Comparison of ENCODE assay signal across 8 cellular contexts in the genomic region with DNA sequence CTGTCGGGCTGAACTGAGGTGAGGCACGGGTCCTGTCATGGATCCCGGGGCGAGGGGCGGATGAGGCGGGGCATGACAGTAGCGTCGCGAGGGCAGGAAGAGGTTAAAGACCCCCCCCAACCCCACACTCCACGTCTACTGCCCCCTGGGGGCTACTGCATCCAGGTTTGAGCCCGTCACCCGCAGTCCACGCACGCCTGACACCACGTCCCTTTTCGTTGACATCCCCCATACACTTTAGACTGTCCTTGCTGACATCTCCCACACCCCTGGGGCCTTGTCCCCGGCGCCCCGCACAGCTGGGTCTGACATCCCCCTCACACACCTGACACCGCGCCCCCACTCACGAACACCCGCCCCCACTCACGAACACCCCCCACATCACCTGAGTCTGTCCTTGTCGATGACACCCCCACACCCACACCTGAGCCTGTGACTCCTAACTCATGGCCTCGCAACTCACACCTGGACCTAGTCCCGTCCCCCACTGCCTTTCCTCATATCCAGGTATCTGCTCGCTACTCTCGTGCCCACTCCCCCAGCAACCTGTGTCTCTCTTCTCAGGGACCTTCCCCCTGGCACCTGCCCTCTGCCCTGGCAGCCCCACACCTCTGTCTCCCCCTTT. TPM values are rescaled to one million over a fixed set of nuclear protein-coding genes. Genes with fewer than 3 reads are reported as not detected.
DNase-seq lines count a peak whose midpoint lies in the region; ATAC-seq and TF ChIP-seq lines count a peak whose summit lies in the region.

No MANE protein-coding gene starts in this region.

- CTCF ChIA-PET in CD8-positive, alpha-beta memory T cell (lab: Charles Lee): interaction anchor here (1.3 to 1.7 kb wide), 4 partner anchors 10 to 12 kb away, joined by 3 to 8 read pairs (median 4); no protein-coding TSS in a partner anchor

- H3K4me3 Mint-ChIP-seq in CD8-positive, alpha-beta memory T cell: peak overlapping the region; percentile 84 to 97 (median 92)
- H3K4me3 Mint-ChIP-seq in GM23338: peak overlapping the region; percentile 72

- H3K9me2 ChIP-seq in GM23338 (ENCODE audit: insufficient read depth): no peaks in the 10 kb centered on the region

- ATAC-seq in GM23338 (no peak), GM19455 (IDR thresholded peaks at IDR 0.05; ENCODE audit: unreplicated experiment) (no peak)

- DNase-seq in CD8-positive, alpha-beta memory T cell: no peak
- DNase-seq in GM23338 (ENCODE audit: low spot score): no peak
- peak; percentile 57 to 63 for DNase-seq in SW 1271 (lab: John Stamatoyannopoulos, UW)
- no peak for DNase-seq in NCI-H1436 (lab: John Stamatoyannopoulos, UW)
- DNase-seq in DMS 273 treated with DMSO at 0.1 percent for 48 hours (lab: John Stamatoyannopoulos, UW): no peak

- no peak overlapping the region for H3K9ac ChIP-seq in parathyroid adenoma

- peaks cover 35 to 52% (median 47%) of the 10 kb centered on the region in 3 donors for H3K4me1 Mint-ChIP-seq in CD8-positive, alpha-beta memory T cell
- H3K4me1 Mint-ChIP-seq in GM23338: peaks cover 20% of the 10 kb centered on the region; the same call in 2 of the 3 replicates

- H3K4me3 ChIP-seq in CD8-positive, alpha-beta memory T cell (ENCODE audit: low read length): peak overlapping the region; percentile 81
- H3K4me3 ChIP-seq in GM23338 (peak overlapping the region; percentile 55), esophagus (ENCODE audit: low read depth in 1 of 2, low read length in 2 of 2) (peak overlapping the region; percentile 66 to 70), parathyroid adenoma (ENCODE audit: low read depth, low read length) (peak overlapping the region; percentile 62)

- H3K4me1 ChIP-seq in CD8-positive, alpha-beta memory T cell (ENCODE audit: insufficient read depth, low read length): peaks cover 27% of the 10 kb centered on the region
- H3K4me1 ChIP-seq in GM23338 (ENCODE audit: insufficient read depth) (peaks cover 11% of the 10 kb centered on the region), esophagus (ENCODE audit: control insufficient read depth in 2 of 2, insufficient read depth in 2 of 2, low read length in 1 of 2) (peaks cover 6% of the 10 kb centered on the region in 2 donors), parathyroid adenoma (peaks cover 8% of the 10 kb centered on the region)

- H3K9me3 ChIP-seq in CD8-positive, alpha-beta memory T cell (ENCODE audit: low read length): no peaks in the 10 kb centered on the region
- H3K9me3 ChIP-seq in esophagus (ENCODE audit: control insufficient read depth in 2 of 2, insufficient read depth in 1 of 2, low read depth in 1 of 2, low read length in 1 of 2) (no peaks in the 10 kb centered on the region), parathyroid adenoma (ENCODE audit: control insufficient read depth, low read length) (no peaks in the 10 kb centered on the region)

- H3K27ac Mint-ChIP-seq in CD8-positive, alpha-beta memory T cell: peak overlapping the region; percentile 31 to 98 (median 88)
- no peak overlapping the region for H3K27ac Mint-ChIP-seq in GM23338

- H2AFZ ChIP-seq in GM23338 (no peak overlapping the region), parathyroid adenoma (peak overlapping the region; percentile 55)

- no peaks in the 10 kb centered on the region for H3K36me3 ChIP-seq in CD8-positive, alpha-beta memory T cell (ENCODE audit: insufficient read depth, low read length)
- no peaks in the 10 kb centered on the region for H3K36me3 ChIP-seq in GM23338 (ENCODE audit: insufficient read depth)
- peaks cover 0 to 3% of the 10 kb centered on the region in 2 donors for H3K36me3 ChIP-seq in esophagus (ENCODE audit: control insufficient read depth in 2 of 2, insufficient read depth in 2 of 2, low read length in 1 of 2)
- H3K36me3 ChIP-seq in parathyroid adenoma (ENCODE audit: control insufficient read depth, insufficient read depth, low read length): no peaks in the 10 kb centered on the region

- POLR2A ChIA-PET in CD8-positive, alpha-beta memory T cell (lab: Charles Lee): interaction anchor here (1.0 kb wide), 1 partner anchor 139 kb away, joined by 4 read pairs; a partner anchor contains a TSS

- H3K27me3 ChIP-seq in CD8-positive, alpha-beta memory T cell (ENCODE audit: insufficient read depth, low read length, poor library complexity, severe bottlenecking): no peaks in the 10 kb centered on the region
- H3K27me3 ChIP-seq in GM23338 (ENCODE audit: insufficient read depth) (peaks cover 48% of the 10 kb centered on the region), esophagus (ENCODE audit: control insufficient read depth in 1 of 2, insufficient read depth in 2 of 2, low read length in 2 of 2) (no peaks in the 10 kb centered on the region), parathyroid adenoma (ENCODE audit: control insufficient read depth, insufficient read depth, low read length) (no peaks in the 10 kb centered on the region)

- peaks cover 0 to 2% (median 0%) of the 10 kb centered on the region in 5 donors for H3K9me3 Mint-ChIP-seq in CD8-positive, alpha-beta memory T cell
- H3K9me3 Mint-ChIP-seq in GM23338: no peaks in the 10 kb centered on the region

- H3F3A ChIP-seq in GM23338 (replicated peaks; ENCODE audit: low read depth): peaks cover 16% of the 10 kb centered on the region

- no peaks in the 10 kb centered on the region for H3K79me2 ChIP-seq in GM23338 (replicated peaks; ENCODE audit: insufficient read depth)
- H3K79me2 ChIP-seq in parathyroid adenoma: no peaks in the 10 kb centered on the region

- H3K4me2 ChIP-seq in GM23338: peak overlapping the region; percentile 80
- peak overlapping the region; percentile 67 for H3K4me2 ChIP-seq in parathyroid adenoma (ENCODE audit: low read length)

- H4K20me1 ChIP-seq in GM23338 (replicated peaks; ENCODE audit: insufficient read depth): peaks cover 5% of the 10 kb centered on the region

- peak overlapping the region; percentile 74 for H3K27ac ChIP-seq in CD8-positive, alpha-beta memory T cell (ENCODE audit: low read depth, low read length)
- no peak overlapping the region for H3K27ac ChIP-seq in GM23338 (ENCODE audit: low read depth)
- H3K27ac ChIP-seq in esophagus (ENCODE audit: low read depth in 2 of 2, low read length in 1 of 2): peak overlapping the region; percentile 68 to 82
- H3K27ac ChIP-seq in parathyroid adenoma: no peak overlapping the region

- TF ChIP-seq CTCF in GM23338 (conservative IDR thresholded peaks at IDR 0.05; ENCODE audit: low read depth in 2 of 2): peak in 1 of 2 experiments; percentile 15; a peak in 1 of 4 replicates
- no peak for TF ChIP-seq CTCF in parathyroid adenoma (IDR thresholded peaks at IDR 0.05)

- H3K36me3 Mint-ChIP-seq in CD8-positive, alpha-beta memory T cell: peaks cover 0 to 9% (median 0%) of the 10 kb centered on the region in 3 donors
- peaks cover 3% of the 10 kb centered on the region; the same call in 2 of the 3 replicates for H3K36me3 Mint-ChIP-seq in GM23338 (ENCODE audit: low read depth)

- H3K27me3 Mint-ChIP-seq in CD8-positive, alpha-beta memory T cell: no peaks in the 10 kb centered on the region
- peaks cover 42% of the 10 kb centered on the region for H3K27me3 Mint-ChIP-seq in GM23338 (ENCODE audit: insufficient read depth, low read depth, poor library complexity)

- WGBS in esophagus, 2 donors: 1% methylated on average over 23 to 29 of the region's 29 CpGs

TF ChIP-seq in GM23338, 12 proteins besides CTCF, POLR2A, EP300 and RAD21 (continues in another document):
- TF ChIP-seq NANOG (IDR thresholded peaks at IDR 0.05; ENCODE audit: borderline replicate concordance): no peak
- no peak for TF ChIP-seq STAT1 (IDR thresholded peaks at IDR 0.05; ENCODE audit: unreplicated experiment)
- no peak for TF ChIP-seq EZH2 (IDR thresholded peaks at IDR 0.05; ENCODE audit: low read depth, unreplicated experiment)
- TF ChIP-seq POLR2AphosphoS5 (IDR thresholded peaks at IDR 0.05; ENCODE audit: low read depth): no peak
- TF ChIP-seq, protein P1, sequence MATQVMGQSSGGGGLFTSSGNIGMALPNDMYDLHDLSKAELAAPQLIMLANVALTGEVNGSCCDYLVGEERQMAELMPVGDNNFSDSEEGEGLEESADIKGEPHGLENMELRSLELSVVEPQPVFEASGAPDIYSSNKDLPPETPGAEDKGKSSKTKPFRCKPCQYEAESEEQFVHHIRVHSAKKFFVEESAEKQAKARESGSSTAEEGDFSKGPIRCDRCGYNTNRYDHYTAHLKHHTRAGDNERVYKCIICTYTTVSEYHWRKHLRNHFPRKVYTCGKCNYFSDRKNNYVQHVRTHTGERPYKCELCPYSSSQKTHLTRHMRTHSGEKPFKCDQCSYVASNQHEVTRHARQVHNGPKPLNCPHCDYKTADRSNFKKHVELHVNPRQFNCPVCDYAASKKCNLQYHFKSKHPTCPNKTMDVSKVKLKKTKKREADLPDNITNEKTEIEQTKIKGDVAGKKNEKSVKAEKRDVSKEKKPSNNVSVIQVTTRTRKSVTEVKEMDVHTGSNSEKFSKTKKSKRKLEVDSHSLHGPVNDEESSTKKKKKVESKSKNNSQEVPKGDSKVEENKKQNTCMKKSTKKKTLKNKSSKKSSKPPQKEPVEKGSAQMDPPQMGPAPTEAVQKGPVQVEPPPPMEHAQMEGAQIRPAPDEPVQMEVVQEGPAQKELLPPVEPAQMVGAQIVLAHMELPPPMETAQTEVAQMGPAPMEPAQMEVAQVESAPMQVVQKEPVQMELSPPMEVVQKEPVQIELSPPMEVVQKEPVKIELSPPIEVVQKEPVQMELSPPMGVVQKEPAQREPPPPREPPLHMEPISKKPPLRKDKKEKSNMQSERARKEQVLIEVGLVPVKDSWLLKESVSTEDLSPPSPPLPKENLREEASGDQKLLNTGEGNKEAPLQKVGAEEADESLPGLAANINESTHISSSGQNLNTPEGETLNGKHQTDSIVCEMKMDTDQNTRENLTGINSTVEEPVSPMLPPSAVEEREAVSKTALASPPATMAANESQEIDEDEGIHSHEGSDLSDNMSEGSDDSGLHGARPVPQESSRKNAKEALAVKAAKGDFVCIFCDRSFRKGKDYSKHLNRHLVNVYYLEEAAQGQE (IDR thresholded peaks at IDR 0.05; ENCODE audit: unreplicated experiment): no peak
- TF ChIP-seq ZNF331 (CRISPR knock-in tag; IDR thresholded peaks at IDR 0.05; ENCODE audit: low read depth): no peak
- TF ChIP-seq CREB1 (CRISPR knock-in tag; IDR thresholded peaks at IDR 0.05; ENCODE audit: low read depth): no peak; the same call in 1 of the 2 replicates

RNA-seq across cellular contexts. Expression of a gene that starts 0.4 kb away (rescaled TPM):
- total RNA-seq in CD8-positive, alpha-beta memory T cell: 10 to 100 TPM; 10.4 to 11.3 TPM
- 19.3 TPM for polyA plus RNA-seq in CD8-positive, alpha-beta memory T cell
- 5.7 and 7.3 TPM in 2 replicates for total RNA-seq in GM23338 (2014; rRNA removed; shearing (Covaris generic))
- polyA plus RNA-seq in GM23338 (2016; fragmentation: Nextera tagmentation; extraction: Ambion mirVana) (7.3 and 7.6 TPM in 2 replicates), esophagus (1 to 10 TPM; 4.1 to 4.2 TPM)

RNA-seq across cellular contexts. Expression of a gene that starts 30.8 kb away (rescaled TPM):
- total RNA-seq in CD8-positive, alpha-beta memory T cell: 10 to 100 TPM; 57.6 to 61.9 TPM
- 34.1 TPM for polyA plus RNA-seq in CD8-positive, alpha-beta memory T cell
- 95.1 and 112 TPM in 2 replicates for total RNA-seq in GM23338 (2014; rRNA removed; shearing (Covaris generic))
- polyA plus RNA-seq in GM23338 (2016; fragmentation: Nextera tagmentation; extraction: Ambion mirVana) (40.9 and 45.0 TPM in 2 replicates), esophagus (10 to 100 TPM; 18.2 to 22.1 TPM)

RNA-seq across cellular contexts. Expression of a gene that starts 30.9 kb away (rescaled TPM):
- 10 to 100 TPM; 77.6 to 81.2 TPM for total RNA-seq in CD8-positive, alpha-beta memory T cell
- polyA plus RNA-seq in CD8-positive, alpha-beta memory T cell: 10.0 TPM
- total RNA-seq in GM23338 (2014; rRNA removed; shearing (Covaris generic)): 86.5 and 102 TPM in 2 replicates
- polyA plus RNA-seq in GM23338 (2016; fragmentation: Nextera tagmentation; extraction: Ambion mirVana): 99.3 and 109 TPM in 2 replicates
- 10 to 100 TPM; 22.8 to 46.7 TPM for polyA plus RNA-seq in esophagus

Comparison
In these comparisons a context has a peak if more than half of its experiments do, and no peak if none do; other contexts are left out.
1. DNase-seq: peak in SW 1271 (2 of 2); none in CD8-positive, alpha-beta memory T cell (0 of 5), GM23338 (single experiment), NCI-H1436 (single experiment) and DMS 273 treated with DMSO at 0.1 percent for 48 hours (single experiment).
2. H3K27ac ChIP-seq: peak in CD8-positive, alpha-beta memory T cell (single experiment) and esophagus (2 of 2); none in GM23338 (single experiment) and parathyroid adenoma (single experiment).
3. Peak in every context shown above with its lines, with median percentiles within 50 percentile points of each other: H3K4me3 ChIP-seq.